In genomic region chr15:80982839-80983238, GRCh38 we compare ENCODE assay signal across 17 cellular contexts.
"Had no signal": no experiment of that assay in that cellular context is flagged by ENCODE, and none has a peak within 500 bp of the region (broad histone marks: within the 10 kb centered on the region; RNA-seq: fewer than 3 reads in every experiment).

No MANE protein-coding gene starts in this region.

- H3K27ac ChIP-seq: coronary artery, heart left ventricle, sigmoid colon, skin epidermis, suprapubic skin, thyroid gland, upper lobe of left lung, uterus had no signal

- H3K4me3 Mint-ChIP-seq: endodermal cell, nephron had no signal

- H3K9me3 Mint-ChIP-seq: endodermal cell, nephron had no signal

- H3K27me3 ChIP-seq: heart left ventricle, sigmoid colon, suprapubic skin, thyroid gland, upper lobe of left lung, uterus had no signal

- H3K27ac Mint-ChIP-seq: endodermal cell, nephron had no signal

- DNase-seq: effector CD4-positive, alpha-beta T cell; endodermal cell; heart left ventricle; hippocampal formation; kidney glomerular epithelial cell; mucosa of descending colon; posterior cingulate gyrus; sigmoid colon; stimulated activated CD4-positive, alpha-beta T cell treated with anti-CD3 and anti-CD28 coated beads, Interleukin-2, amount 100 ng/mL, for 24 hours; stimulated activated naive CD8-positive, alpha-beta T cell treated with anti-CD3 and anti-CD28 coated beads, Interleukin-15, Interleukin-2, amounts not matched to agents 100 U/mL and 50 U/mL, for 24 hours; thyroid gland; upper lobe of left lung; uterus had no signal

- H3K9me3 ChIP-seq: heart left ventricle, mucosa of descending colon, sigmoid colon, suprapubic skin, thyroid gland, upper lobe of left lung, uterus had no signal

- H3K4me3 ChIP-seq: coronary artery, heart left ventricle, mucosa of descending colon, sigmoid colon, skin epidermis, suprapubic skin, thyroid gland, upper lobe of left lung, uterus had no signal

- H3K36me3 ChIP-seq: uterus had no signal

- ATAC-seq: heart left ventricle; mucosa of descending colon; stimulated activated naive CD8-positive, alpha-beta T cell treated with anti-CD3 and anti-CD28 coated beads, Interleukin-15, Interleukin-2, amounts not matched to agents 100 U/mL and 50 U/mL, for 24 hours had no signal
